Comparison of ENCODE assay signal across 14 cellular contexts in the genomic region with DNA sequence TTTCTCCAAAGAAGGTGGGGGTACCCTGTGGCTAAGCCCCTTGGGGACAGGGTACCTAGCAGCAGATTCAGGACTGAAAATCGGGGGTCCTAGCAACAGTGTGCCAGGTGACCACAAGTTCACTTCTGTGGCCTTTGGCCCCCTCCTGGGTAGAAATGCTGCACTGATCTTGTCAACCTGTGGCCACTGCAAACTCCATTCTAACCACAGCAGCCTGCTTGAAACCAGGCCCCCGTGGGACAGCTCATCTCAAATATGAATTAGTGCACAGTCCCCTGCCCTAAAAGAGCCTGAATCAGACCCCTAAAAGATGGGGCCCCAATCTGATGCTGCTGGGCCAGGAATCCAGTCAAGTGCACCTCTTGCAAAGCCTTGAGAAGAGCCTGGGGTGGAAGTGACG.
DNase-seq lines count a peak whose midpoint lies in the region; ATAC-seq, FAIRE-seq and TF ChIP-seq lines count a peak whose summit lies in the region.
"Had no signal": no experiment of that assay in that cellular context is flagged by ENCODE, and none has a peak within 500 bp of the region (broad histone marks: within the 10 kb centered on the region; RNA-seq: fewer than 3 reads in every experiment).

No MANE protein-coding gene starts in this region.

- H3K4me1 ChIP-seq in suprapubic skin: no peaks in the 10 kb centered on the region

- CTCF ChIA-PET in activated CD4-positive, alpha-beta memory T cell treated with anti-CD3 and anti-CD28 coated beads for 36 hours (lab: Charles Lee): no interaction called here
- CTCF ChIA-PET in activated CD4-positive, alpha-beta memory T cell treated with anti-CD3 and anti-CD28 coated beads, Interleukin-2, amount 10 ng/mL, durations not matched to agents 7 days and 5 days (lab: Charles Lee): no interaction called here

- no peak overlapping the region for H3K4me3 Mint-ChIP-seq in activated CD4-positive, alpha-beta memory T cell treated with anti-CD3 and anti-CD28 coated beads for 36 hours
- no peak overlapping the region for H3K4me3 Mint-ChIP-seq in activated CD4-positive, alpha-beta memory T cell treated with anti-CD3 and anti-CD28 coated beads, Interleukin-2, amount 10 ng/mL, durations not matched to agents 7 days and 5 days
- H3K4me3 Mint-ChIP-seq in chondrocyte (ENCODE audit: unreplicated experiment): no peak overlapping the region
- H3K4me3 Mint-ChIP-seq: CD4-positive, CD25-positive, alpha-beta regulatory T cell; GM23338 had no signal

- no peak for FAIRE-seq in urothelium cell line (lab: Jason Lieb, UNC)

- peaks cover 1% of the 10 kb centered on the region for H3K4me1 Mint-ChIP-seq in activated CD4-positive, alpha-beta memory T cell treated with anti-CD3 and anti-CD28 coated beads for 36 hours (ENCODE audit: low read depth)
- no peaks in the 10 kb centered on the region for H3K4me1 Mint-ChIP-seq in activated CD4-positive, alpha-beta memory T cell treated with anti-CD3 and anti-CD28 coated beads, Interleukin-2, amount 10 ng/mL, durations not matched to agents 7 days and 5 days
- H3K4me1 Mint-ChIP-seq in chondrocyte (ENCODE audit: low read depth): no peaks in the 10 kb centered on the region

- no peak for ATAC-seq in SK-N-SH treated with all-trans-retinoic acid at 6 μM for 48 hours
- no peak for ATAC-seq in GM18870 (IDR thresholded peaks at IDR 0.05; ENCODE audit: unreplicated experiment)
- ATAC-seq: GM23338 had no signal

- no peak for TF ChIP-seq EP300 in suprapubic skin (IDR thresholded peaks at IDR 0.05)

- H3K27ac Mint-ChIP-seq in activated CD4-positive, alpha-beta memory T cell treated with anti-CD3 and anti-CD28 coated beads for 36 hours: no peak overlapping the region
- no peak overlapping the region for H3K27ac Mint-ChIP-seq in activated CD4-positive, alpha-beta memory T cell treated with anti-CD3 and anti-CD28 coated beads, Interleukin-2, amount 10 ng/mL, durations not matched to agents 7 days and 5 days
- H3K27ac Mint-ChIP-seq in chondrocyte (ENCODE audit: unreplicated experiment): no peak overlapping the region
- H3K27ac Mint-ChIP-seq: CD4-positive, CD25-positive, alpha-beta regulatory T cell; GM23338 had no signal

- POLR2A ChIA-PET in activated CD4-positive, alpha-beta memory T cell treated with anti-CD3 and anti-CD28 coated beads for 36 hours (lab: Charles Lee): no interaction called here
- POLR2A ChIA-PET in activated CD4-positive, alpha-beta memory T cell treated with anti-CD3 and anti-CD28 coated beads, Interleukin-2, amount 10 ng/mL, durations not matched to agents 7 days and 5 days (lab: Charles Lee): no interaction called here

- 72% methylated on average over 3 of the region's 3 CpGs for WGBS in suprapubic skin

- no peak for TF ChIP-seq POLR2A in suprapubic skin (IDR thresholded peaks at IDR 0.05)

- intact Hi-C loops in activated CD4-positive, alpha-beta memory T cell treated with anti-CD3 and anti-CD28 coated beads for 36 hours (cut with micrococcal nuclease): no loop called here

- no peaks in the 10 kb centered on the region for H3K9me3 Mint-ChIP-seq in activated CD4-positive, alpha-beta memory T cell treated with anti-CD3 and anti-CD28 coated beads for 36 hours
- H3K9me3 Mint-ChIP-seq in activated CD4-positive, alpha-beta memory T cell treated with anti-CD3 and anti-CD28 coated beads, Interleukin-2, amount 10 ng/mL, durations not matched to agents 7 days and 5 days: no peaks in the 10 kb centered on the region
- H3K9me3 Mint-ChIP-seq in chondrocyte (ENCODE audit: low read depth): no peaks in the 10 kb centered on the region
- H3K9me3 Mint-ChIP-seq: GM23338 had no signal

- TF ChIP-seq CTCF in chondrocyte (IDR thresholded peaks at IDR 0.05) (no peak), suprapubic skin (IDR thresholded peaks at IDR 0.05) (no peak)

- H3K27ac ChIP-seq in suprapubic skin: no peak overlapping the region
- H3K27ac ChIP-seq: 22Rv1 had no signal

- H3K27me3 ChIP-seq in suprapubic skin: no peaks in the 10 kb centered on the region

- no peaks in the 10 kb centered on the region for H3K27me3 Mint-ChIP-seq in activated CD4-positive, alpha-beta memory T cell treated with anti-CD3 and anti-CD28 coated beads for 36 hours
- no peaks in the 10 kb centered on the region for H3K27me3 Mint-ChIP-seq in activated CD4-positive, alpha-beta memory T cell treated with anti-CD3 and anti-CD28 coated beads, Interleukin-2, amount 10 ng/mL, durations not matched to agents 7 days and 5 days
- H3K27me3 Mint-ChIP-seq in chondrocyte (ENCODE audit: low read depth): peaks cover 3% of the 10 kb centered on the region
- H3K27me3 Mint-ChIP-seq: CD4-positive, CD25-positive, alpha-beta regulatory T cell had no signal

- H3K36me3 ChIP-seq in suprapubic skin: no peaks in the 10 kb centered on the region

- no peaks in the 10 kb centered on the region for H3K9me3 ChIP-seq in suprapubic skin

- H3K36me3 Mint-ChIP-seq in activated CD4-positive, alpha-beta memory T cell treated with anti-CD3 and anti-CD28 coated beads for 36 hours: no peaks in the 10 kb centered on the region
- no peaks in the 10 kb centered on the region for H3K36me3 Mint-ChIP-seq in activated CD4-positive, alpha-beta memory T cell treated with anti-CD3 and anti-CD28 coated beads, Interleukin-2, amount 10 ng/mL, durations not matched to agents 7 days and 5 days (ENCODE audit: low read depth)
- no peaks in the 10 kb centered on the region for H3K36me3 Mint-ChIP-seq in chondrocyte (ENCODE audit: low read depth)
- H3K36me3 Mint-ChIP-seq: CD4-positive, CD25-positive, alpha-beta regulatory T cell had no signal

- DNase-seq in activated CD4-positive, alpha-beta memory T cell treated with anti-CD3 and anti-CD28 coated beads for 36 hours: peak; percentile 1
- no peak for DNase-seq in activated CD4-positive, alpha-beta memory T cell treated with anti-CD3 and anti-CD28 coated beads, Interleukin-2, amount 10 ng/mL, durations not matched to agents 7 days and 5 days
- DNase-seq in chondrocyte (ENCODE audit: low spot score) (peak; percentile 15), mesenteric fat pad (ENCODE audit: low spot score) (peak; percentile 68), suprapubic skin (ENCODE audit: low spot score in 2 of 2) (peak; percentile 20), urothelium cell line (ENCODE audit: low spot score) (no peak)
- DNase-seq: CD4-positive, CD25-positive, alpha-beta regulatory T cell; DMS53; GF-D8; H7 had no signal

- H3K4me3 ChIP-seq in suprapubic skin: no peak overlapping the region
- H3K4me3 ChIP-seq: GM23338 had no signal

TF ChIP-seq in SK-N-SH treated with all-trans-retinoic acid at 6 μM for 48 hours, 23 proteins besides CTCF, POLR2A, EP300 and RAD21:
- no peak for TF ChIP-seq ZNF565 (CRISPR knock-in tag; conservative IDR thresholded peaks at IDR 0.05; ENCODE audit: low read depth)
- TF ChIP-seq, protein P1, sequence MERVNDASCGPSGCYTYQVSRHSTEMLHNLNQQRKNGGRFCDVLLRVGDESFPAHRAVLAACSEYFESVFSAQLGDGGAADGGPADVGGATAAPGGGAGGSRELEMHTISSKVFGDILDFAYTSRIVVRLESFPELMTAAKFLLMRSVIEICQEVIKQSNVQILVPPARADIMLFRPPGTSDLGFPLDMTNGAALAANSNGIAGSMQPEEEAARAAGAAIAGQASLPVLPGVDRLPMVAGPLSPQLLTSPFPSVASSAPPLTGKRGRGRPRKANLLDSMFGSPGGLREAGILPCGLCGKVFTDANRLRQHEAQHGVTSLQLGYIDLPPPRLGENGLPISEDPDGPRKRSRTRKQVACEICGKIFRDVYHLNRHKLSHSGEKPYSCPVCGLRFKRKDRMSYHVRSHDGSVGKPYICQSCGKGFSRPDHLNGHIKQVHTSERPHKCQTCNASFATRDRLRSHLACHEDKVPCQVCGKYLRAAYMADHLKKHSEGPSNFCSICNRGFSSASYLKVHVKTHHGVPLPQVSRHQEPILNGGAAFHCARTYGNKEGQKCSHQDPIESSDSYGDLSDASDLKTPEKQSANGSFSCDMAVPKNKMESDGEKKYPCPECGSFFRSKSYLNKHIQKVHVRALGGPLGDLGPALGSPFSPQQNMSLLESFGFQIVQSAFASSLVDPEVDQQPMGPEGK (CRISPR knock-in tag; IDR thresholded peaks at IDR 0.05; ENCODE audit: borderline replicate concordance): no peak
- TF ChIP-seq PPARA (CRISPR knock-in tag; IDR thresholded peaks at IDR 0.05; ENCODE audit: borderline replicate concordance): no peak
- TF ChIP-seq CSDC2 (CRISPR knock-in tag; IDR thresholded peaks at IDR 0.05): no peak
- TF ChIP-seq, protein P2, sequence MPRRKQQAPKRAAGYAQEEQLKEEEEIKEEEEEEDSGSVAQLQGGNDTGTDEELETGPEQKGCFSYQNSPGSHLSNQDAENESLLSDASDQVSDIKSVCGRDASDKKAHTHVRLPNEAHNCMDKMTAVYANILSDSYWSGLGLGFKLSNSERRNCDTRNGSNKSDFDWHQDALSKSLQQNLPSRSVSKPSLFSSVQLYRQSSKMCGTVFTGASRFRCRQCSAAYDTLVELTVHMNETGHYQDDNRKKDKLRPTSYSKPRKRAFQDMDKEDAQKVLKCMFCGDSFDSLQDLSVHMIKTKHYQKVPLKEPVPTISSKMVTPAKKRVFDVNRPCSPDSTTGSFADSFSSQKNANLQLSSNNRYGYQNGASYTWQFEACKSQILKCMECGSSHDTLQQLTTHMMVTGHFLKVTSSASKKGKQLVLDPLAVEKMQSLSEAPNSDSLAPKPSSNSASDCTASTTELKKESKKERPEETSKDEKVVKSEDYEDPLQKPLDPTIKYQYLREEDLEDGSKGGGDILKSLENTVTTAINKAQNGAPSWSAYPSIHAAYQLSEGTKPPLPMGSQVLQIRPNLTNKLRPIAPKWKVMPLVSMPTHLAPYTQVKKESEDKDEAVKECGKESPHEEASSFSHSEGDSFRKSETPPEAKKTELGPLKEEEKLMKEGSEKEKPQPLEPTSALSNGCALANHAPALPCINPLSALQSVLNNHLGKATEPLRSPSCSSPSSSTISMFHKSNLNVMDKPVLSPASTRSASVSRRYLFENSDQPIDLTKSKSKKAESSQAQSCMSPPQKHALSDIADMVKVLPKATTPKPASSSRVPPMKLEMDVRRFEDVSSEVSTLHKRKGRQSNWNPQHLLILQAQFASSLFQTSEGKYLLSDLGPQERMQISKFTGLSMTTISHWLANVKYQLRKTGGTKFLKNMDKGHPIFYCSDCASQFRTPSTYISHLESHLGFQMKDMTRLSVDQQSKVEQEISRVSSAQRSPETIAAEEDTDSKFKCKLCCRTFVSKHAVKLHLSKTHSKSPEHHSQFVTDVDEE (CRISPR knock-in tag; IDR thresholded peaks at IDR 0.05): no peak
- TF ChIP-seq OSR1 (CRISPR knock-in tag; IDR thresholded peaks at IDR 0.05): no peak
- no peak for TF ChIP-seq GLIS3 (CRISPR knock-in tag; IDR thresholded peaks at IDR 0.05)

Comparison
In these comparisons a context has a peak if more than half of its experiments do, and no peak if none do; other contexts are left out.
1. DNase-seq: peak in activated CD4-positive, alpha-beta memory T cell treated with anti-CD3 and anti-CD28 coated beads for 36 hours (single experiment), chondrocyte (single experiment), mesenteric fat pad (single experiment) and suprapubic skin (2 of 2); none in activated CD4-positive, alpha-beta memory T cell treated with anti-CD3 and anti-CD28 coated beads, Interleukin-2, amount 10 ng/mL, durations not matched to agents 7 days and 5 days (single experiment) and urothelium cell line (single experiment).